1 cellular context compared by ENCODE assay signal in genomic region chr9:36341936-36342577, GRCh38.
TF ChIP-seq lines count a peak whose summit lies in the region.

No MANE protein-coding gene starts in this region.

TF ChIP-seq in GM12878, 131 proteins besides CTCF, POLR2A, EP300 and RAD21 (continued from another document and continues in another):
- TF ChIP-seq MLLT1 (IDR thresholded peaks at IDR 0.05) (no peak), MEF2B (IDR thresholded peaks at IDR 0.05; ENCODE audit: partially characterized antibody, poor library complexity, severe bottlenecking) (no peak), SREBF2 (IDR thresholded peaks at IDR 0.05; ENCODE audit: low read length) (no peak), ASH2L (IDR thresholded peaks at IDR 0.05; ENCODE audit: borderline replicate concordance, low read depth) (no peak), RCOR1 (conservative IDR thresholded peaks at IDR 0.05; ENCODE audit: low read depth, low read length) (no peak), PKNOX1 (IDR thresholded peaks at IDR 0.05) (peak; percentile 60), RAD51 (IDR thresholded peaks at IDR 0.05) (no peak), FOS (IDR thresholded peaks at IDR 0.05; ENCODE audit: borderline replicate concordance, extremely low read depth, insufficient read length) (no peak), NR2C1 (IDR thresholded peaks at IDR 0.05) (no peak), ZNF687 (IDR thresholded peaks at IDR 0.05) (peak; percentile 56; the same call in 1 of the 2 replicates), WRNIP1 (IDR thresholded peaks at IDR 0.05; ENCODE audit: borderline replicate concordance, low read depth, low read length) (no peak), TCF7 (IDR thresholded peaks at IDR 0.05; ENCODE audit: borderline replicate concordance) (no peak), IRF4 (IDR thresholded peaks at IDR 0.05; ENCODE audit: low read depth, low read length) (no peak), JUND (IDR thresholded peaks at IDR 0.05; ENCODE audit: low read depth, low read length) (no peak), CREB1 (IDR thresholded peaks at IDR 0.05; ENCODE audit: low read depth) (0 out of 2 replicates have a peak, but pooled peaks have one; percentile 31), KLF5 (IDR thresholded peaks at IDR 0.05; ENCODE audit: partially characterized antibody) (no peak), IRF5 (IDR thresholded peaks at IDR 0.05; ENCODE audit: borderline replicate concordance) (no peak), TARDBP (IDR thresholded peaks at IDR 0.05; ENCODE audit: borderline replicate concordance) (no peak), ZNF274 (IDR thresholded peaks at IDR 0.05; ENCODE audit: insufficient read depth, insufficient read length) (no peak), RB1 (IDR thresholded peaks at IDR 0.05; ENCODE audit: borderline replicate concordance) (no peak), PML (IDR thresholded peaks at IDR 0.05; ENCODE audit: low read length) (no peak), STAT3 (IDR thresholded peaks at IDR 0.05; ENCODE audit: low read depth, low read length) (no peak), SIN3A (IDR thresholded peaks at IDR 0.05; ENCODE audit: low read depth, low read length) (no peak), NFIC (IDR thresholded peaks at IDR 0.05; ENCODE audit: low read depth, low read length) (peak; percentile 51; the same call in 1 of the 2 replicates), NBN (IDR thresholded peaks at IDR 0.05) (no peak), NFYA (IDR thresholded peaks at IDR 0.05; ENCODE audit: borderline replicate concordance, low read depth, low read length) (no peak), CEBPB (IDR thresholded peaks at IDR 0.05; ENCODE audit: borderline replicate concordance in 1 of 2, low read depth in 2 of 2, low read length in 2 of 2) (no peak), MEF2A (IDR thresholded peaks at IDR 0.05; ENCODE audit: insufficient read depth, low read depth, low read length) (0 out of 2 replicates have a peak, but pooled peaks have one; percentile 65), CBX5 (IDR thresholded peaks at IDR 0.05; ENCODE audit: low read depth) (no peak), ZNF622 (IDR thresholded peaks at IDR 0.05) (no peak), MTA2 (IDR thresholded peaks at IDR 0.05; ENCODE audit: low read depth) (no peak)
- TF ChIP-seq, protein P1, sequence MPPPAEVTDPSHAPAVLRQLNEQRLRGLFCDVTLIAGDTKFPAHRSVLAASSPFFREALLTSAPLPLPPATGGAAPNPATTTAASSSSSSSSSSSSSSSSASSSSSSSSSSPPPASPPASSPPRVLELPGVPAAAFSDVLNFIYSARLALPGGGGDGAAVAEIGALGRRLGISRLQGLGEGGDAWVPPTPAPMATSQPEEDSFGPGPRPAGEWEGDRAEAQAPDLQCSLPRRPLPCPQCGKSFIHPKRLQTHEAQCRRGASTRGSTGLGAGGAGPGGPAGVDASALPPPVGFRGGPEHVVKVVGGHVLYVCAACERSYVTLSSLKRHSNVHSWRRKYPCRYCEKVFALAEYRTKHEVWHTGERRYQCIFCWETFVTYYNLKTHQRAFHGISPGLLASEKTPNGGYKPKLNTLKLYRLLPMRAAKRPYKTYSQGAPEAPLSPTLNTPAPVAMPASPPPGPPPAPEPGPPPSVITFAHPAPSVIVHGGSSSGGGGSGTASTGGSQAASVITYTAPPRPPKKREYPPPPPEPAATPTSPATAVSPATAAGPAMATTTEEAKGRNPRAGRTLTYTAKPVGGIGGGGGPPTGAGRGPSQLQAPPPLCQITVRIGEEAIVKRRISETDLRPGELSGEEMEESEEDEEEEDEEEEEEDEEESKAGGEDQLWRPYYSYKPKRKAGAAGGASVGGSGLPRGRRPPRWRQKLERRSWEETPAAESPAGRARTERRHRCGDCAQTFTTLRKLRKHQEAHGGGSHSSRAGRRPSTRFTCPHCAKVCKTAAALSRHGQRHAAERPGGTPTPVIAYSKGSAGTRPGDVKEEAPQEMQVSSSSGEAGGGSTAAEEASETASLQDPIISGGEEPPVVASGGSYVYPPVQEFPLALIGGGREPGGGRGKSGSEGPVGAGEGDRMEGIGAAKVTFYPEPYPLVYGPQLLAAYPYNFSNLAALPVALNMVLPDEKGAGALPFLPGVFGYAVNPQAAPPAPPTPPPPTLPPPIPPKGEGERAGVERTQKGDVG (CRISPR knock-in tag; IDR thresholded peaks at IDR 0.05) = 0 out of 2 replicates have a peak, but pooled peaks have one; percentile 60
- TF ChIP-seq, protein P2, sequence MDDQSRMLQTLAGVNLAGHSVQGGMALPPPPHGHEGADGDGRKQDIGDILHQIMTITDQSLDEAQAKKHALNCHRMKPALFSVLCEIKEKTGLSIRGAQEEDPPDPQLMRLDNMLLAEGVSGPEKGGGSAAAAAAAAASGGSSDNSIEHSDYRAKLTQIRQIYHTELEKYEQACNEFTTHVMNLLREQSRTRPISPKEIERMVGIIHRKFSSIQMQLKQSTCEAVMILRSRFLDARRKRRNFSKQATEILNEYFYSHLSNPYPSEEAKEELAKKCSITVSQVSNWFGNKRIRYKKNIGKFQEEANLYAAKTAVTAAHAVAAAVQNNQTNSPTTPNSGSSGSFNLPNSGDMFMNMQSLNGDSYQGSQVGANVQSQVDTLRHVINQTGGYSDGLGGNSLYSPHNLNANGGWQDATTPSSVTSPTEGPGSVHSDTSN (IDR thresholded peaks at IDR 0.05; ENCODE audit: insufficient replicate concordance, low read depth, low read length) = no peak
- TF ChIP-seq, protein P3, sequence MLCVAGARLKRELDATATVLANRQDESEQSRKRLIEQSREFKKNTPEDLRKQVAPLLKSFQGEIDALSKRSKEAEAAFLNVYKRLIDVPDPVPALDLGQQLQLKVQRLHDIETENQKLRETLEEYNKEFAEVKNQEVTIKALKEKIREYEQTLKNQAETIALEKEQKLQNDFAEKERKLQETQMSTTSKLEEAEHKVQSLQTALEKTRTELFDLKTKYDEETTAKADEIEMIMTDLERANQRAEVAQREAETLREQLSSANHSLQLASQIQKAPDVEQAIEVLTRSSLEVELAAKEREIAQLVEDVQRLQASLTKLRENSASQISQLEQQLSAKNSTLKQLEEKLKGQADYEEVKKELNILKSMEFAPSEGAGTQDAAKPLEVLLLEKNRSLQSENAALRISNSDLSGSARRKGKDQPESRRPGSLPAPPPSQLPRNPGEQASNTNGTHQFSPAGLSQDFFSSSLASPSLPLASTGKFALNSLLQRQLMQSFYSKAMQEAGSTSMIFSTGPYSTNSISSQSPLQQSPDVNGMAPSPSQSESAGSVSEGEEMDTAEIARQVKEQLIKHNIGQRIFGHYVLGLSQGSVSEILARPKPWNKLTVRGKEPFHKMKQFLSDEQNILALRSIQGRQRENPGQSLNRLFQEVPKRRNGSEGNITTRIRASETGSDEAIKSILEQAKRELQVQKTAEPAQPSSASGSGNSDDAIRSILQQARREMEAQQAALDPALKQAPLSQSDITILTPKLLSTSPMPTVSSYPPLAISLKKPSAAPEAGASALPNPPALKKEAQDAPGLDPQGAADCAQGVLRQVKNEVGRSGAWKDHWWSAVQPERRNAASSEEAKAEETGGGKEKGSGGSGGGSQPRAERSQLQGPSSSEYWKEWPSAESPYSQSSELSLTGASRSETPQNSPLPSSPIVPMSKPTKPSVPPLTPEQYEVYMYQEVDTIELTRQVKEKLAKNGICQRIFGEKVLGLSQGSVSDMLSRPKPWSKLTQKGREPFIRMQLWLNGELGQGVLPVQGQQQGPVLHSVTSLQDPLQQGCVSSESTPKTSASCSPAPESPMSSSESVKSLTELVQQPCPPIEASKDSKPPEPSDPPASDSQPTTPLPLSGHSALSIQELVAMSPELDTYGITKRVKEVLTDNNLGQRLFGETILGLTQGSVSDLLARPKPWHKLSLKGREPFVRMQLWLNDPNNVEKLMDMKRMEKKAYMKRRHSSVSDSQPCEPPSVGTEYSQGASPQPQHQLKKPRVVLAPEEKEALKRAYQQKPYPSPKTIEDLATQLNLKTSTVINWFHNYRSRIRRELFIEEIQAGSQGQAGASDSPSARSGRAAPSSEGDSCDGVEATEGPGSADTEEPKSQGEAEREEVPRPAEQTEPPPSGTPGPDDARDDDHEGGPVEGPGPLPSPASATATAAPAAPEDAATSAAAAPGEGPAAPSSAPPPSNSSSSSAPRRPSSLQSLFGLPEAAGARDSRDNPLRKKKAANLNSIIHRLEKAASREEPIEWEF (IDR thresholded peaks at IDR 0.05; ENCODE audit: insufficient replicate concordance, low read depth, low read length) = no peak
- TF ChIP-seq, protein P4, sequence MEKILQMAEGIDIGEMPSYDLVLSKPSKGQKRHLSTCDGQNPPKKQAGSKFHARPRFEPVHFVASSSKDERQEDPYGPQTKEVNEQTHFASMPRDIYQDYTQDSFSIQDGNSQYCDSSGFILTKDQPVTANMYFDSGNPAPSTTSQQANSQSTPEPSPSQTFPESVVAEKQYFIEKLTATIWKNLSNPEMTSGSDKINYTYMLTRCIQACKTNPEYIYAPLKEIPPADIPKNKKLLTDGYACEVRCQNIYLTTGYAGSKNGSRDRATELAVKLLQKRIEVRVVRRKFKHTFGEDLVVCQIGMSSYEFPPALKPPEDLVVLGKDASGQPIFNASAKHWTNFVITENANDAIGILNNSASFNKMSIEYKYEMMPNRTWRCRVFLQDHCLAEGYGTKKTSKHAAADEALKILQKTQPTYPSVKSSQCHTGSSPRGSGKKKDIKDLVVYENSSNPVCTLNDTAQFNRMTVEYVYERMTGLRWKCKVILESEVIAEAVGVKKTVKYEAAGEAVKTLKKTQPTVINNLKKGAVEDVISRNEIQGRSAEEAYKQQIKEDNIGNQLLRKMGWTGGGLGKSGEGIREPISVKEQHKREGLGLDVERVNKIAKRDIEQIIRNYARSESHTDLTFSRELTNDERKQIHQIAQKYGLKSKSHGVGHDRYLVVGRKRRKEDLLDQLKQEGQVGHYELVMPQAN (conservative IDR thresholded peaks at IDR 0.05) = no peak
- TF ChIP-seq, protein P5, sequence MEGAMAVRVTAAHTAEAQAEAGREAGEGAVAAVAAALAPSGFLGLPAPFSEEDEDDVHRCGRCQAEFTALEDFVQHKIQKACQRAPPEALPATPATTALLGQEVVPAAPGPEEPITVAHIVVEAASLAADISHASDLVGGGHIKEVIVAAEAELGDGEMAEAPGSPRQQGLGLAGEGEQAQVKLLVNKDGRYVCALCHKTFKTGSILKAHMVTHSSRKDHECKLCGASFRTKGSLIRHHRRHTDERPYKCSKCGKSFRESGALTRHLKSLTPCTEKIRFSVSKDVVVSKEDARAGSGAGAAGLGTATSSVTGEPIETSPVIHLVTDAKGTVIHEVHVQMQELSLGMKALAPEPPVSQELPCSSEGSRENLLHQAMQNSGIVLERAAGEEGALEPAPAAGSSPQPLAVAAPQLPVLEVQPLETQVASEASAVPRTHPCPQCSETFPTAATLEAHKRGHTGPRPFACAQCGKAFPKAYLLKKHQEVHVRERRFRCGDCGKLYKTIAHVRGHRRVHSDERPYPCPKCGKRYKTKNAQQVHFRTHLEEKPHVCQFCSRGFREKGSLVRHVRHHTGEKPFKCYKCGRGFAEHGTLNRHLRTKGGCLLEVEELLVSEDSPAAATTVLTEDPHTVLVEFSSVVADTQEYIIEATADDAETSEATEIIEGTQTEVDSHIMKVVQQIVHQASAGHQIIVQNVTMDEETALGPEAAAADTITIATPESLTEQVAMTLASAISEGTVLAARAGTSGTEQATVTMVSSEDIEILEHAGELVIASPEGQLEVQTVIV (IDR thresholded peaks at IDR 0.05; ENCODE audit: borderline replicate concordance, partially characterized antibody) = no peak
